17 cellular contexts compared by ENCODE assay signal in the genomic region with DNA sequence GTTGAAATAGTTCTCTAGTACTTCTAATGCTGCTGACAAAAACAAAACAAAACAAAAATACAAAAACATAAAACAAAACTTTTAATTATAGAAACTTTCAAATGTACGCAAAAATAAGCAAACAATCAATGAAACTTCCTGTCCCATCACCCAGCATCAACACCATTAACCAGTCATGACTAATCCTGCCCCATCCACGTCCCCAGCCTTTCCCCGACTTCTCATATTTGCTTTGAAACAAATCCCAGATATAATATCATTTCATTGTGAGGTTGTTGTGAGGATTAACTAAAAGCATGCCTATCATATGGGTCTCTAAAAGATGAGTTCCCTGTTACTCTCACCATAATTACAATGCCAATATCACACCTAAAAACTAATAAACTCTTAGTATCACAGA. TPM values are rescaled to one million over a fixed set of nuclear protein-coding genes. Genes with fewer than 3 reads are reported as not detected.
DNase-seq lines count a peak whose midpoint lies in the region; ATAC-seq, FAIRE-seq and TF ChIP-seq lines count a peak whose summit lies in the region.
"Had no signal": no experiment of that assay in that cellular context is flagged by ENCODE, and none has a peak within 500 bp of the region (broad histone marks: within the 10 kb centered on the region; RNA-seq: fewer than 3 reads in every experiment).

No MANE protein-coding gene starts in this region.

- no peak overlapping the region for H2BK5ac ChIP-seq in H1 (ENCODE audit: low read depth, low read length)

- H3K4me2 ChIP-seq in H1 (ENCODE audit: insufficient read depth in 1 of 2, low read depth in 2 of 2, low read length in 2 of 2) = no peak overlapping the region
- H3K4me2 ChIP-seq: BLaER1 treated with 17β-estradiol and CSF1 and Interleukin-3, amounts not matched to agents 10 nM and 100 nM had no signal

- H2BK120ac ChIP-seq in H1 (replicated peaks; ENCODE audit: low read depth, low read length) = no peak overlapping the region

- CTCF ChIA-PET in H1 (lab: Charles Lee; ENCODE audit: partially characterized antibody) = interaction anchor here (1.8 kb wide), 1 partner anchor 7 kb away, joined by 6 read pairs; no protein-coding TSS in a partner anchor

- H3K23me2 ChIP-seq in H1 (ENCODE audit: low read depth, low read length) = no peaks in the 10 kb centered on the region

- H4K5ac ChIP-seq in H1 (ENCODE audit: insufficient read length, low read depth, low read length) = no peak overlapping the region

- H3K9me3 Mint-ChIP-seq in activated naive CD8-positive, alpha-beta T cell treated with anti-CD3 and anti-CD28 coated beads for 36 hours = no peaks in the 10 kb centered on the region
- H3K9me3 Mint-ChIP-seq in activated naive CD8-positive, alpha-beta T cell treated with anti-CD3 and anti-CD28 coated beads, Interleukin-2, amount 50 U/mL, for 24 hours = no peaks in the 10 kb centered on the region
- H3K9me3 Mint-ChIP-seq in HFFc6 = no peaks in the 10 kb centered on the region
- H3K9me3 Mint-ChIP-seq: CD8-positive, alpha-beta memory T cell had no signal

- H3K4me3 Mint-ChIP-seq in activated naive CD8-positive, alpha-beta T cell treated with anti-CD3 and anti-CD28 coated beads for 36 hours = no peak overlapping the region
- H3K4me3 Mint-ChIP-seq in activated naive CD8-positive, alpha-beta T cell treated with anti-CD3 and anti-CD28 coated beads, Interleukin-2, amount 50 U/mL, for 24 hours = no peak overlapping the region
- H3K4me3 Mint-ChIP-seq in HFFc6 = no peak overlapping the region
- H3K4me3 Mint-ChIP-seq: B cell; CD8-positive, alpha-beta memory T cell had no signal

- H3K9me3 ChIP-seq in ascending aorta (no peaks in the 10 kb centered on the region), H1 (ENCODE audit: insufficient read depth in 2 of 2, low read depth in 1 of 2, low read length in 1 of 2) (no peaks in the 10 kb centered on the region), thoracic aorta (no peaks in the 10 kb centered on the region)
- H3K9me3 ChIP-seq: BLaER1 treated with 17β-estradiol and CSF1 and Interleukin-3, amounts not matched to agents 10 nM and 100 nM; HAP-1 had no signal

- H3K27ac ChIP-seq in ascending aorta (peak overlapping the region; percentile 47 to 57), H1 (ENCODE audit: low read depth, low read length) (no peak overlapping the region), thoracic aorta (peak overlapping the region in 1 of 2 donors; percentile 34)
- H3K27ac ChIP-seq: BLaER1 treated with 17β-estradiol and CSF1 and Interleukin-3, amounts not matched to agents 10 nM and 100 nM had no signal

- H2BK12ac ChIP-seq in H1 (ENCODE audit: low read depth, low read length) = no peak overlapping the region

- TF ChIP-seq POLR2A in H1 (IDR thresholded peaks at IDR 0.05; ENCODE audit: control extremely low read depth in 1 of 2, low read depth in 2 of 2, low read length in 2 of 2) = no peak

- peak; percentile 45 for FAIRE-seq in H1 (lab: Jason Lieb, UNC)

- H2AK5ac ChIP-seq in H1 (ENCODE audit: low read depth, low read length) = no peak overlapping the region

- no peak overlapping the region for H3K23ac ChIP-seq in H1 (ENCODE audit: insufficient read length)

- H3K36me3 ChIP-seq in ascending aorta = no peaks in the 10 kb centered on the region
- no peaks in the 10 kb centered on the region for H3K36me3 ChIP-seq in H1 (ENCODE audit: control insufficient read depth in 2 of 4, insufficient read depth in 4 of 4, low read length in 3 of 4)
- H3K36me3 ChIP-seq in thoracic aorta = no peaks in the 10 kb centered on the region
- H3K36me3 ChIP-seq: BLaER1 treated with 17β-estradiol and CSF1 and Interleukin-3, amounts not matched to agents 10 nM and 100 nM; HAP-1 had no signal

- H3K27me3 ChIP-seq in ascending aorta = no peaks in the 10 kb centered on the region
- no peaks in the 10 kb centered on the region for H3K27me3 ChIP-seq in H1 (replicated peaks in 1 of 4; ENCODE audit: control insufficient read depth in 3 of 4, extremely low read depth in 1 of 4, insufficient read depth in 3 of 4, low read length in 3 of 4)
- no peaks in the 10 kb centered on the region for H3K27me3 ChIP-seq in thoracic aorta (replicated peaks; ENCODE audit: insufficient read depth)
- H3K27me3 ChIP-seq: BLaER1 treated with 17β-estradiol and CSF1 and Interleukin-3, amounts not matched to agents 10 nM and 100 nM had no signal

- H4K8ac ChIP-seq in H1 (ENCODE audit: extremely low read depth, insufficient read depth, low read length) = no peak overlapping the region

- intact Hi-C loops in ascending aorta (cut with DNase I) = loop anchor here (5.0 kb wide), 1 partner anchor 54 kb away; a partner anchor contains a TSS

- TF ChIP-seq EP300 in H1 (IDR thresholded peaks at IDR 0.05; ENCODE audit: borderline replicate concordance in 1 of 2, low read depth in 2 of 2, low read length in 2 of 2) = no peak

- DNase-seq in activated naive CD8-positive, alpha-beta T cell treated with anti-CD3 and anti-CD28 coated beads for 36 hours = no peak
- no peak for DNase-seq in activated naive CD8-positive, alpha-beta T cell treated with anti-CD3 and anti-CD28 coated beads, Interleukin-2, amount 50 U/mL, for 24 hours
- DNase-seq in ascending aorta (ENCODE audit: low spot score in 2 of 2) (peak in 1 of 2 donors; percentile 65), H1 (ENCODE audit: low read depth in 1 of 2, low spot score in 2 of 2) (no peak), thoracic aorta (ENCODE audit: low spot score) (no peak), NCI-H526 (lab: John Stamatoyannopoulos, UW) (no peak), HFFc6 (no peak), HPDE6-E6E7 (ENCODE audit: extremely low spot score) (no peak)
- DNase-seq: 8988T; CD8-positive, alpha-beta memory T cell; COR-L47; DMS 273 treated with DMSO at 0.1 percent for 48 hours; DMS79; GF-D8 had no signal

- TF ChIP-seq CTCF in ascending aorta (IDR thresholded peaks at IDR 0.05) = no peak
- TF ChIP-seq CTCF in H1 (IDR thresholded peaks at IDR 0.05; ENCODE audit: control extremely low read depth in 1 of 3, insufficient read depth in 1 of 3, low read depth in 1 of 3, low read length in 3 of 3) = no peak
- no peak for TF ChIP-seq CTCF in thoracic aorta (IDR thresholded peaks at IDR 0.05)
- TF ChIP-seq CTCF in HFFc6 (IDR thresholded peaks at IDR 0.05) = no peak

- no peak overlapping the region for H3K18ac ChIP-seq in H1 (ENCODE audit: extremely low read depth, low read length)

- POLR2A ChIA-PET in H1 (lab: Charles Lee; ENCODE audit: partially characterized antibody) = no interaction called here

- 91 to 100% methylated on average over 1 to 3 of the region's 3 CpGs for WGBS in H1 (ENCODE audit: extremely low coverage in 1 of 2, insufficient coverage in 1 of 2, insufficient read length in 1 of 2, insufficient replicate concordance in 2 of 2, low coverage in 1 of 2, low lambda C conversion rate in 2 of 2, missing lambda C conversion rate in 1 of 2), 2 experiments

- no peak overlapping the region for H4K91ac ChIP-seq in H1 (replicated peaks; ENCODE audit: insufficient read length, low read length)

- no peaks in the 10 kb centered on the region for H3K79me2 ChIP-seq in H1 (ENCODE audit: control insufficient read depth in 1 of 2, insufficient read depth in 2 of 2, low read length in 2 of 2)

- H2BK20ac ChIP-seq in H1 (ENCODE audit: low read length) = no peak overlapping the region

- peak overlapping the region; percentile 42 for H3K27ac Mint-ChIP-seq in activated naive CD8-positive, alpha-beta T cell treated with anti-CD3 and anti-CD28 coated beads for 36 hours
- no peak overlapping the region for H3K27ac Mint-ChIP-seq in activated naive CD8-positive, alpha-beta T cell treated with anti-CD3 and anti-CD28 coated beads, Interleukin-2, amount 50 U/mL, for 24 hours
- H3K27ac Mint-ChIP-seq in HFFc6 = no peak overlapping the region
- H3K27ac Mint-ChIP-seq: B cell; CD8-positive, alpha-beta memory T cell had no signal

- no peak overlapping the region for H2AFZ ChIP-seq in H1 (ENCODE audit: low read length)

- no peak overlapping the region for H3K56ac ChIP-seq in H1 (replicated peaks; ENCODE audit: insufficient read length, low read depth, low read length)

- no peak overlapping the region for H2BK15ac ChIP-seq in H1 (ENCODE audit: low read length)

- H3K36me3 Mint-ChIP-seq in activated naive CD8-positive, alpha-beta T cell treated with anti-CD3 and anti-CD28 coated beads for 36 hours = no peaks in the 10 kb centered on the region
- no peaks in the 10 kb centered on the region for H3K36me3 Mint-ChIP-seq in activated naive CD8-positive, alpha-beta T cell treated with anti-CD3 and anti-CD28 coated beads, Interleukin-2, amount 50 U/mL, for 24 hours (ENCODE audit: low read depth)
- H3K36me3 Mint-ChIP-seq in HFFc6 (ENCODE audit: low read depth) = no peaks in the 10 kb centered on the region
- H3K36me3 Mint-ChIP-seq: CD8-positive, alpha-beta memory T cell had no signal

- no peak for TF ChIP-seq RAD21 in H1 (IDR thresholded peaks at IDR 0.05 in 1 of 2, conservative IDR thresholded peaks at IDR 0.05 in 1 of 2; ENCODE audit: low read depth in 2 of 2, low read length in 2 of 2)

- no peaks in the 10 kb centered on the region for H3K79me1 ChIP-seq in H1 (ENCODE audit: low read depth, low read length)

- H3K4me1 Mint-ChIP-seq in activated naive CD8-positive, alpha-beta T cell treated with anti-CD3 and anti-CD28 coated beads for 36 hours = no peaks in the 10 kb centered on the region
- no peaks in the 10 kb centered on the region for H3K4me1 Mint-ChIP-seq in activated naive CD8-positive, alpha-beta T cell treated with anti-CD3 and anti-CD28 coated beads, Interleukin-2, amount 50 U/mL, for 24 hours
- H3K4me1 Mint-ChIP-seq in HFFc6 (ENCODE audit: low read depth) = peaks cover 3% of the 10 kb centered on the region; the same call in 1 of the 2 replicates
- H3K4me1 Mint-ChIP-seq: B cell; CD8-positive, alpha-beta memory T cell had no signal

- no peak for ATAC-seq in activated naive CD8-positive, alpha-beta T cell treated with anti-CD3 and anti-CD28 coated beads, Interleukin-2, amount 50 U/mL, for 24 hours
- no peak for ATAC-seq in thoracic aorta (ENCODE audit: insufficient number of reproducible peaks, low FRiP score, low read depth)

- no peaks in the 10 kb centered on the region for H4K20me1 ChIP-seq in H1 (replicated peaks in 1 of 2; ENCODE audit: control insufficient read depth in 1 of 2, insufficient read depth in 2 of 2, low read length in 2 of 2)
- H4K20me1 ChIP-seq: BLaER1 treated with 17β-estradiol and CSF1 and Interleukin-3, amounts not matched to agents 10 nM and 100 nM had no signal

- H3K9ac ChIP-seq in H1 (replicated peaks in 1 of 4; ENCODE audit: extremely low read depth in 1 of 4, low read depth in 3 of 4, low read length in 3 of 4) = no peak overlapping the region
- H3K9ac ChIP-seq: BLaER1 treated with 17β-estradiol and CSF1 and Interleukin-3, amounts not matched to agents 10 nM and 100 nM had no signal

- no peak overlapping the region for H3K4ac ChIP-seq in H1 (replicated peaks; ENCODE audit: insufficient read length, low read depth, low read length)

- no peak overlapping the region for H3K4me3 ChIP-seq in ascending aorta
- H3K4me3 ChIP-seq in H1 (ENCODE audit: extremely low read depth in 1 of 4, insufficient read depth in 2 of 4, low read depth in 3 of 4, low read length in 4 of 4) = no peak overlapping the region
- peak overlapping the region; percentile 43 for H3K4me3 ChIP-seq in thoracic aorta
- H3K4me3 ChIP-seq: BLaER1 treated with 17β-estradiol and CSF1 and Interleukin-3, amounts not matched to agents 10 nM and 100 nM; HAP-1 had no signal

- H3K14ac ChIP-seq in H1 (ENCODE audit: insufficient read length) = no peak overlapping the region

- H3K27me3 Mint-ChIP-seq in activated naive CD8-positive, alpha-beta T cell treated with anti-CD3 and anti-CD28 coated beads for 36 hours = peaks cover 12% of the 10 kb centered on the region
- peaks cover 2% of the 10 kb centered on the region for H3K27me3 Mint-ChIP-seq in activated naive CD8-positive, alpha-beta T cell treated with anti-CD3 and anti-CD28 coated beads, Interleukin-2, amount 50 U/mL, for 24 hours
- H3K27me3 Mint-ChIP-seq in HFFc6 (ENCODE audit: insufficient read depth) = no peaks in the 10 kb centered on the region
- H3K27me3 Mint-ChIP-seq: B cell had no signal

- peaks cover 0 to 17% of the 10 kb centered on the region in 2 donors for H3K4me1 ChIP-seq in ascending aorta
- no peaks in the 10 kb centered on the region for H3K4me1 ChIP-seq in H1 (replicated peaks in 1 of 4; ENCODE audit: control insufficient read depth in 3 of 4, insufficient read depth in 4 of 4, low read length in 3 of 4)
- peaks cover 24 to 57% of the 10 kb centered on the region in 2 donors for H3K4me1 ChIP-seq in thoracic aorta (ENCODE audit: control insufficient read depth in 1 of 2, low read depth in 2 of 2)
- H3K4me1 ChIP-seq: BLaER1 treated with 17β-estradiol and CSF1 and Interleukin-3, amounts not matched to agents 10 nM and 100 nM; HAP-1 had no signal

RNA-seq across cellular contexts. Expression of a gene that starts 55.7 kb away (rescaled TPM):
- 10 to 100 TPM; 27.9 to 29.5 TPM for total RNA-seq in activated naive CD8-positive, alpha-beta T cell treated with anti-CD3 and anti-CD28 coated beads for 36 hours
- total RNA-seq in ascending aorta (11.6 TPM), thoracic aorta (10 to 100 TPM; 24.6 to 39.9 TPM)
- 32.1 and 32.4 TPM in 2 replicates for total RNA-seq in H1 (2021; fragmentation: NEBNext Ultra II Directional; extraction: Animal tissue kit (Norgen Biotek cat#: 25700))
- 9.4 and 10.0 TPM in 2 replicates for polyA plus RNA-seq in H1 (2011; rRNA removed)
- polyA plus RNA-seq in H1 (2011; cell fraction: cytosol; rRNA removed) = 13.7 TPM
- polyA plus RNA-seq in H1 (2011; cell fraction: nucleus; rRNA removed) = 11.8 TPM
- polyA plus RNA-seq in H1 (2012, experiment 1 of 2) = 21.9 to 26.2 TPM (median 25.0 TPM) in 4 replicates
- 4.5 TPM for polyA plus RNA-seq in H1 (2012, experiment 2 of 2)
- 17.0 TPM for polyA plus RNA-seq in H1 (2013, experiment 1 of 2)
- 16.5 TPM for polyA plus RNA-seq in H1 (2013, experiment 2 of 2)
- 21.5 and 23.7 TPM in 2 replicates for polyA minus RNA-seq in H1 (2011; rRNA and poly(A)+ RNA removed)
- polyA minus RNA-seq in H1 (2011; cell fraction: cytosol; rRNA and poly(A)+ RNA removed) = 8.5 TPM
- polyA minus RNA-seq in H1 (2011; cell fraction: nucleus; rRNA and poly(A)+ RNA removed) = 20.4 TPM
- total RNA-seq in HFFc6 (2021; fragmentation: NEBNext Ultra II Directional; extraction: Animal tissue kit (Norgen Biotek cat#: 25700)) = 10 to 100 TPM; 12.4 to 15.8 (median 15.6) TPM
